In the genomic region with DNA sequence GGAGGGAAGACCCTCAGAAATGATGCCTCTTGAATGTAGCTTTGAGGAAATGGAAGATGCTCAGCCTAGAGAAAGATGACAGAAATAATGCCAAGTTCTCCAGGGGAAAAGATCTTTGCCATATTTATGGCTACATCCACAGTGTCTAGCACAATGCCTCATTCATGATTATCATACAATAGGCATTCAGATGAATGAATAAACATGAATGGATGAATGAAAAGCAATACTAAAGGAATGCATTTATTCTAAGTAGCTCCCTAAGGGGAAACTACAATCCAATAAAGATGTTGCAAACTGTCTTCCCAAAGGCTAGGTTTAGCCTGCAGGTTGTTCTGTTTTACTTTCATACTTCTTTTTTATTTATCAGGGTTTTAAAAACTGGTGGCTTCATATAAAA, we compare ENCODE assay signal across 26 cellular contexts. TPM values are rescaled to one million over a fixed set of nuclear protein-coding genes. Genes with fewer than 3 reads are reported as not detected.
DNase-seq lines count a peak whose midpoint lies in the region; ATAC-seq and TF ChIP-seq lines count a peak whose summit lies in the region.
"Had no signal": no experiment of that assay in that cellular context is flagged by ENCODE, and none has a peak within 500 bp of the region (broad histone marks: within the 10 kb centered on the region; RNA-seq: fewer than 3 reads in every experiment).

No MANE protein-coding gene starts in this region.

- TF ChIP-seq CTCF in PC-3 (conservative IDR thresholded peaks at IDR 0.05; ENCODE audit: low read depth, low read length) (no peak), fibroblast of mammary gland (conservative IDR thresholded peaks at IDR 0.05; ENCODE audit: control insufficient read depth, insufficient read depth, low read depth, low read length) (no peak)

- H3K9me3 ChIP-seq in PC-3 (ENCODE audit: low read length) = no peaks in the 10 kb centered on the region

- H3K36me3 ChIP-seq in ACC112 (ENCODE audit: insufficient read depth, low read length) (peaks cover 35% of the 10 kb centered on the region), PC-3 (ENCODE audit: low read depth, low read length) (no peaks in the 10 kb centered on the region)
- H3K36me3 ChIP-seq: BLaER1 had no signal

- H3K4me2 ChIP-seq in PC-3 (ENCODE audit: low read length) = no peak overlapping the region
- H3K4me2 ChIP-seq: BLaER1 had no signal

- no peak overlapping the region for H3K9ac ChIP-seq in PC-3 (ENCODE audit: low read length)
- H3K9ac ChIP-seq: BLaER1 had no signal

- ATAC-seq in PC-3 (peak; percentile 63), GM19452 (IDR thresholded peaks at IDR 0.05; ENCODE audit: unreplicated experiment) (no peak)
- no peak for ATAC-seq in stimulated activated naive CD8-positive, alpha-beta T cell treated with anti-CD3 and anti-CD28 coated beads, Interleukin-15, Interleukin-2, amounts not matched to agents 100 U/mL and 50 U/mL, for 24 hours
- ATAC-seq: HepG2, K562 had no signal

- POLR2A ChIA-PET in PC-3 (lab: Charles Lee; ENCODE audit: unreplicated experiment) = no interaction called here

- H4K20me1 ChIP-seq in PC-3 (ENCODE audit: low read length) = no peaks in the 10 kb centered on the region
- H4K20me1 ChIP-seq: BLaER1 had no signal

- H3K9me2 ChIP-seq in PC-3 (replicated peaks; ENCODE audit: low read length) = no peaks in the 10 kb centered on the region

- H2AFZ ChIP-seq in ACC112 (ENCODE audit: low read length, unreplicated experiment) (no peak overlapping the region), PC-3 (ENCODE audit: low read length) (no peak overlapping the region)
- H2AFZ ChIP-seq: PC-9 had no signal

- H3K27ac ChIP-seq in ACC112 (ENCODE audit: low read depth, low read length) = peak overlapping the region; percentile 33; the same call in 1 of the 2 replicates
- no peak overlapping the region for H3K27ac ChIP-seq in PC-3 (ENCODE audit: low read length)
- H3K27ac ChIP-seq: BLaER1, PC-9 had no signal

- peaks cover 65% of the 10 kb centered on the region for H3K4me1 ChIP-seq in ACC112 (ENCODE audit: control insufficient read depth, insufficient read depth, low read length, unreplicated experiment)
- 0 out of 2 replicates have a peak, but pooled peaks cover 6% of the 10 kb centered on the region for H3K4me1 ChIP-seq in PC-3 (ENCODE audit: insufficient read depth, low read length)

- intact Hi-C loops in PC-3 (cut with micrococcal nuclease) = no loop called here

- no peak overlapping the region for H3K4me3 ChIP-seq in ACC112 (ENCODE audit: low read depth, low read length)
- no peak overlapping the region for H3K4me3 ChIP-seq in PC-3 (ENCODE audit: low read length)
- no peak overlapping the region for H3K4me3 ChIP-seq in fibroblast of mammary gland (ENCODE audit: control insufficient read depth, low read depth, low read length)
- H3K4me3 ChIP-seq: BLaER1, K562, PC-9 had no signal

- H3K27me3 ChIP-seq in ACC112 (ENCODE audit: insufficient read depth, low read length) (no peaks in the 10 kb centered on the region), PC-3 (ENCODE audit: low read length) (no peaks in the 10 kb centered on the region)
- H3K27me3 ChIP-seq: BLaER1 had no signal

- DNase-seq in PC-3 (peak; percentile 17), fibroblast of mammary gland (ENCODE audit: low read depth) (peak; percentile 48), pons (ENCODE audit: low spot score) (peak; percentile 32), SHP77 treated with DMSO at 0.1 percent for 48 hours (lab: John Stamatoyannopoulos, UW) (no peak)
- no peak for DNase-seq in stimulated activated naive CD8-positive, alpha-beta T cell treated with anti-CD3 and anti-CD28 coated beads, Interleukin-15, Interleukin-2, amounts not matched to agents 100 U/mL and 50 U/mL, for 24 hours
- DNase-seq: 8988T; CD4-positive, CD25-positive, alpha-beta regulatory T cell; H9; Kasumi-1; NCI-H1092 treated with DMSO at 0.1 percent for 48 hours; NCI-H1436; NCI-H187; NCI-H2081 treated with DMSO at 0.1 percent for 48 hours; NCI-H2171 treated with DMSO at 0.1 percent for 48 hours; NCI-H524 treated with DMSO at 0.1 percent for 48 hours; NCI-H82; NK-92 treated with Interleukin-12 subunit alpha and Interleukin-12 subunit beta, amount 100 ng/mL, for 24 hours; PC-9; Right ventricle myocardium superior; RPMI8226 had no signal

- BruUV-seq in PC-3 (replicated peaks; lab: Mats Ljungman, UMichigan) = no TSS peak

- CTCF ChIA-PET in PC-3 (lab: Charles Lee) = no interaction called here

- H3K79me2 ChIP-seq in ACC112 (ENCODE audit: control insufficient read depth, insufficient read depth, low read length, unreplicated experiment) (peaks cover 95% of the 10 kb centered on the region), PC-3 (ENCODE audit: low read length) (no peaks in the 10 kb centered on the region)

- H3F3A ChIP-seq in PC-3 (ENCODE audit: low read length, unreplicated experiment) = no peaks in the 10 kb centered on the region

RNA-seq across cellular contexts. Expression of a gene that starts 12.0 kb away (rescaled TPM):
- 5.8 TPM in 2 replicates for total RNA-seq in PC-3 (2014; rRNA removed)
- total RNA-seq: CD4-positive, CD25-positive, alpha-beta regulatory T cell; G401 had no signal

Comparison
In these comparisons a context has a peak if more than half of its experiments do, and no peak if none do; other contexts are left out.
1. DNase-seq: peak in PC-3 (single experiment), fibroblast of mammary gland (single experiment) and pons (single experiment); none in SHP77 treated with DMSO at 0.1 percent for 48 hours (single experiment) and stimulated activated naive CD8-positive, alpha-beta T cell treated with anti-CD3 and anti-CD28 coated beads, Interleukin-15, Interleukin-2, amounts not matched to agents 100 U/mL and 50 U/mL, for 24 hours (single experiment).